In the genomic region with DNA sequence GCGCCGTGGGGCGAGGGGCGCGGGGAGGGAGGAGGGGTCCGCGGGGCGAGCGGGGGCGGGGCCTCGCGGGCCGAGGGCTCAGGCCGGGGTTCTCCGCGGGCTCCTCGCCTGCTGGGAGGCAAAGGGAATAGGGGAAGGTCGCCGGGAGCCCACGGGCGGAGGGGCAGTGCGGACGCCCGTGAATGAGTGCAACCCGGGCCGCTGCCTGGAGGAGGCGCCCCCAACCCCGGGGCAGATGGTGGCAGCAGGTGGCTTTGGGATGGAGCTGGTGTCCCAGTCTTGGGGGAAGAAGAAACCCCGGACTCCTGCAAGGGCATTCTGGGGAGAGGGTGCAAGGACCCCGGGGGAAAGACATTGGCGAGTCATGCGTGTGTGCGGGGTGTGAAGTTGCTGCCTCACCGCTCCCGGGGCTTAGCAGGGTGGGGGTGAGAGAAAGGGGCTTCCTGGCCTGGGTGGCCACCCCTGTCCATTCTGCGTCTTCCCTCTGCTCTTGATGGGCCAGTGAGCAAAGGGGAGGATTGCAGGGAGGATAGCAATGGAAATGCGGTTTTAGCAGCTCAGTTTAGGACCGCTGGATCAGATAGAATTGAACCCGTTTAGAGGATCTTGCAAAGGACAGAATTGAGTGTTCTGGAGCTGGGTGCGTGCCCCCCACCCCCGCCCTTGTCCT, we compare ENCODE assay signal across 8 cellular contexts. TPM values are rescaled to one million over a fixed set of nuclear protein-coding genes. Genes with fewer than 3 reads are reported as not detected.
A peak's percentile ranks its signal among the peaks of the same experiment; 100 is the strongest.
DNase-seq lines count a peak whose midpoint lies in the region; ATAC-seq and TF ChIP-seq lines count a peak whose summit lies in the region.

No MANE protein-coding gene starts in this region.

- H3K36me3 Mint-ChIP-seq in activated CD4-positive, alpha-beta T cell treated with anti-CD3 and anti-CD28 coated beads, Interleukin-2, amount 10 ng/mL, durations not matched to agents 24 days and 14 days (ENCODE audit: low read depth), result peaks cover 8% of the 10 kb centered on the region

- no peak for TF ChIP-seq EP300 in ovary (IDR thresholded peaks at IDR 0.05)

- H3K4me3 Mint-ChIP-seq in activated CD4-positive, alpha-beta T cell treated with anti-CD3 and anti-CD28 coated beads, Interleukin-2, amount 10 ng/mL, durations not matched to agents 24 days and 14 days, result peak overlapping the region; percentile 89

- H3K9me3 ChIP-seq in fibroblast of lung (ENCODE audit: control insufficient read depth, insufficient read depth, low read depth, low read length) (no peaks in the 10 kb centered on the region), ovary (no peaks in the 10 kb centered on the region)

- DNase-seq in activated T-cell treated with anti-CD3 and anti-CD28 coated beads for 48 hours (ENCODE audit: low read depth) (peak; percentile 21), activated T-cell treated with anti-CD3 and anti-CD28 coated beads for 4 hours (no peak), fibroblast of lung (ENCODE audit: low read depth in 2 of 2) (no peak), ovary (no peak), RKO (ENCODE audit: low spot score) (no peak)
- no peak for DNase-seq in activated CD4-positive, alpha-beta T cell treated with anti-CD3 and anti-CD28 coated beads, Interleukin-2, amount 10 ng/mL, durations not matched to agents 24 days and 14 days

- peak overlapping the region; percentile 70 to 88 (median 82) for H3K4me3 ChIP-seq in fibroblast of lung (replicated peaks in 1 of 4; ENCODE audit: control extremely low read depth in 1 of 4, insufficient read depth in 1 of 4, low read depth in 3 of 4, low read length in 4 of 4)
- H3K4me3 ChIP-seq in ovary, result peak overlapping the region; percentile 84

- peaks cover 1% of the 10 kb centered on the region for H3K27me3 Mint-ChIP-seq in activated CD4-positive, alpha-beta T cell treated with anti-CD3 and anti-CD28 coated beads, Interleukin-2, amount 10 ng/mL, durations not matched to agents 24 days and 14 days

- ATAC-seq in HG03045 (IDR thresholded peaks at IDR 0.05; ENCODE audit: unreplicated experiment) (peak; percentile 18), HG03469 (IDR thresholded peaks at IDR 0.05; ENCODE audit: unreplicated experiment) (no peak)

- peaks cover 36% of the 10 kb centered on the region for H3K4me1 Mint-ChIP-seq in activated CD4-positive, alpha-beta T cell treated with anti-CD3 and anti-CD28 coated beads, Interleukin-2, amount 10 ng/mL, durations not matched to agents 24 days and 14 days

- no peaks in the 10 kb centered on the region for H3K27me3 ChIP-seq in fibroblast of lung (ENCODE audit: control insufficient read depth, insufficient read depth, low read length)
- H3K27me3 ChIP-seq in ovary, result no peaks in the 10 kb centered on the region

- H3K27ac Mint-ChIP-seq in activated CD4-positive, alpha-beta T cell treated with anti-CD3 and anti-CD28 coated beads, Interleukin-2, amount 10 ng/mL, durations not matched to agents 24 days and 14 days, result peak overlapping the region; percentile 93

- WGBS in ovary, 3 donors, result 1 to 2% (median 2%) methylated on average over 36 to 41 of the region's 41 CpGs

- H4K20me1 ChIP-seq in fibroblast of lung (ENCODE audit: control insufficient read depth, extremely low read depth, insufficient read depth, low read length), result no peaks in the 10 kb centered on the region

- peak overlapping the region; percentile 69 for H2AFZ ChIP-seq in fibroblast of lung (ENCODE audit: low read length)

- no peaks in the 10 kb centered on the region for H3K79me2 ChIP-seq in fibroblast of lung (ENCODE audit: control insufficient read depth, insufficient read depth, low read length)

- TF ChIP-seq CTCF in fibroblast of lung (conservative IDR thresholded peaks at IDR 0.05 in 1 of 2, IDR thresholded peaks at IDR 0.05 in 1 of 2; ENCODE audit: low read depth in 1 of 2, low read length in 2 of 2) (peak; percentile 12 to 14), ovary (IDR thresholded peaks at IDR 0.05) (no peak)

- TF ChIP-seq POLR2A in ovary (IDR thresholded peaks at IDR 0.05), result no peak

- H3K9ac ChIP-seq in fibroblast of lung (ENCODE audit: insufficient read depth, low read length), result peak overlapping the region; percentile 67

- no peaks in the 10 kb centered on the region for H3K9me3 Mint-ChIP-seq in activated CD4-positive, alpha-beta T cell treated with anti-CD3 and anti-CD28 coated beads, Interleukin-2, amount 10 ng/mL, durations not matched to agents 24 days and 14 days

- peak overlapping the region; percentile 43 for H3K27ac ChIP-seq in fibroblast of lung (ENCODE audit: insufficient read depth, low read length)
- H3K27ac ChIP-seq in ovary, result peak overlapping the region; percentile 1 to 36

- peak overlapping the region; percentile 99 for H3K4me2 ChIP-seq in fibroblast of lung (ENCODE audit: extremely low read depth, insufficient read depth, low read length)

- H3K4me1 ChIP-seq in fibroblast of lung (ENCODE audit: control insufficient read depth, extremely low read depth, insufficient read depth, low read length) (peaks cover 13% of the 10 kb centered on the region), ovary (ENCODE audit: insufficient read depth) (peaks cover 9% of the 10 kb centered on the region)

- intact Hi-C loops in activated CD4-positive, alpha-beta T cell treated with anti-CD3 and anti-CD28 coated beads, Interleukin-2, amount 10 ng/mL, durations not matched to agents 24 days and 14 days (cut with micrococcal nuclease), result loop anchor here (1.0 to 5.0 kb wide), 3 partner anchors 17 to 584 kb away; partner anchors contain the start of genes GSE1 and ZDHHC7
- intact Hi-C loops in ovary (cut with DNase I), result no loop called here

- H3K36me3 ChIP-seq in fibroblast of lung (ENCODE audit: control insufficient read depth, insufficient read depth, low read length) (peaks cover 2% of the 10 kb centered on the region), ovary (no peaks in the 10 kb centered on the region)

RNA-seq across cellular contexts. Expression of gene KIAA0513, which starts 0.5 kb away (rescaled TPM):
- 10.6 and 12.1 TPM in 2 replicates for total RNA-seq in activated CD4-positive, alpha-beta T cell treated with anti-CD3 and anti-CD28 coated beads, Interleukin-2, amount 10 ng/mL, durations not matched to agents 24 days and 14 days
- total RNA-seq in fibroblast of lung (19.5 and 22.3 TPM in 2 replicates), ovary (10 to 100 TPM in 1 of 7 donors, 1 to 10 TPM in 6; 3.4 to 12.8 (median 7.5) TPM)
- polyA plus RNA-seq in fibroblast of lung (11.7 and 13.8 TPM in 2 replicates), ovary (1 to 10 TPM; 2.8 to 3.9 TPM)
- polyA plus RNA-seq in fibroblast of lung (2012), result 9.4 and 9.8 TPM in 2 replicates
- 11.9 and 13.1 TPM in 2 replicates for polyA minus RNA-seq in fibroblast of lung (ENCODE audit: low replicate concordance)

RNA-seq across cellular contexts. Expression of gene ZDHHC7, which starts 16.8 kb away (rescaled TPM):
- 28.9 and 30.8 TPM in 2 replicates for total RNA-seq in activated CD4-positive, alpha-beta T cell treated with anti-CD3 and anti-CD28 coated beads, Interleukin-2, amount 10 ng/mL, durations not matched to agents 24 days and 14 days
- total RNA-seq in fibroblast of lung (88.6 and 135 TPM in 2 replicates), ovary (10 to 100 TPM; 28.3 to 39.6 (median 32.7) TPM)
- polyA plus RNA-seq in fibroblast of lung (86.2 and 96.4 TPM in 2 replicates), ovary (10 to 100 TPM; 23.9 to 54.5 TPM)
- 65.1 and 75.5 TPM in 2 replicates for polyA plus RNA-seq in fibroblast of lung (2012)
- 458 and 490 TPM in 2 replicates for polyA minus RNA-seq in fibroblast of lung (ENCODE audit: low replicate concordance)

Comparison
In these comparisons a context has a peak if more than half of its experiments do, and no peak if none do; other contexts are left out.
1. CTCF ChIP-seq: peak in fibroblast of lung (2 of 2); none in ovary (0 of 3).